8 cellular contexts compared by ENCODE assay signal in genomic region chr22:29387921-29388758, GRCh38. TPM values are rescaled to one million over a fixed set of nuclear protein-coding genes. Genes with fewer than 3 reads are reported as not detected.
DNase-seq lines count a peak whose midpoint lies in the region; ATAC-seq and TF ChIP-seq lines count a peak whose summit lies in the region.

TSS of gene AP1B1 (minus strand) at chr22:29388570. CDS start at chr22:29367243, 21,327 bp downstream.

- no peak for TF ChIP-seq CTCF in A673 (conservative IDR thresholded peaks at IDR 0.05; ENCODE audit: low read depth, low read length)
- TF ChIP-seq CTCF in VCaP (conservative IDR thresholded peaks at IDR 0.05): no peak

- in situ Hi-C loops in T47D (cut with HindIII; ENCODE audit: low pct_unique_long_range_greater_than_20kb, low sequenced_read_pairs): no loop called here

- H3K36me3 ChIP-seq in A673 (ENCODE audit: insufficient read depth, low read length, poor library complexity, severe bottlenecking) (no peaks in the 10 kb centered on the region), iPS-18a (ENCODE audit: control insufficient read depth, low read depth, low read length) (no peaks in the 10 kb centered on the region), skeletal muscle tissue (ENCODE audit: control insufficient read depth in 3 of 3, insufficient read depth in 3 of 3, low read length in 3 of 3) (peaks cover 2 to 7% (median 3%) of the 10 kb centered on the region in 3 donors)

- POLR2A ChIA-PET in A673 (lab: Charles Lee; ENCODE audit: low non-redundant PET): no interaction called here

- H3K4me3 ChIP-seq in A673 (ENCODE audit: low read depth, low read length, poor library complexity, severe bottlenecking) (peak within 1 kb of the TSS; percentile 71), iPS-18a (ENCODE audit: low read length) (peak within 1 kb of the TSS; percentile 84), skeletal muscle tissue (ENCODE audit: low read length in 3 of 3) (peak within 1 kb of the TSS; percentile 91 to 94 (median 91))

- DNase-seq in A673 (ENCODE audit: low spot score) (peak; percentile 92), NCI-H2196 treated with DMSO at 0.1 percent for 48 hours (lab: John Stamatoyannopoulos, UW; ENCODE audit: unreplicated experiment) (peak; percentile 65), T47D (ENCODE audit: low read depth in 1 of 2, low spot score in 1 of 2) (peak; percentile 70 to 95)

- H3K27ac ChIP-seq in A673 (ENCODE audit: low read depth, low read length, poor library complexity, severe bottlenecking) (peak within 1 kb of the TSS; percentile 62), VCaP (peak within 1 kb of the TSS; percentile 88), iPS-18a (ENCODE audit: low read length) (no peak within 1 kb of the TSS), skeletal muscle tissue (ENCODE audit: low read depth, low read length) (peak within 1 kb of the TSS; percentile 90)

- H3K27me3 ChIP-seq in A673 (replicated peaks; ENCODE audit: insufficient read depth, low read depth, low read length, poor library complexity) (no peaks in the 10 kb centered on the region), iPS-18a (ENCODE audit: control insufficient read depth, insufficient read depth, low read length) (no peaks in the 10 kb centered on the region), skeletal muscle tissue (ENCODE audit: control insufficient read depth in 3 of 3, insufficient read depth in 3 of 3, low read length in 3 of 3) (no peaks in the 10 kb centered on the region)

- intact Hi-C loops in A673 (cut with micrococcal nuclease; ENCODE audit: unreplicated experiment): no loop called here

- TSS peak; percentile 60 for BruUV-seq in A673 (replicated peaks; lab: Mats Ljungman, UMichigan)

- H3K4me1 ChIP-seq in A673 (ENCODE audit: insufficient read depth, low read length, poor library complexity, severe bottlenecking) (peaks cover 3% of the 10 kb centered on the region), iPS-18a (ENCODE audit: control insufficient read depth, low read depth, low read length) (peaks cover 4% of the 10 kb centered on the region), skeletal muscle tissue (ENCODE audit: control insufficient read depth in 3 of 3, insufficient read depth in 3 of 3, low read length in 3 of 3) (peaks cover 19 to 27% (median 24%) of the 10 kb centered on the region in 3 donors)

- ATAC-seq in GM18868 (IDR thresholded peaks at IDR 0.05; ENCODE audit: unreplicated experiment) (peak; percentile 83), HG03135 (IDR thresholded peaks at IDR 0.05; ENCODE audit: unreplicated experiment) (peak; percentile 81)

- H3K9ac ChIP-seq in iPS-18a (ENCODE audit: low read length) (peak within 1 kb of the TSS; percentile 67), skeletal muscle tissue (ENCODE audit: low read depth in 1 of 3, low read length in 3 of 3) (peak within 1 kb of the TSS; percentile 87 to 95 (median 92))

- CTCF ChIA-PET in A673 (lab: Charles Lee): no interaction called here

- no peaks in the 10 kb centered on the region for H3K9me3 ChIP-seq in A673 (ENCODE audit: low read depth, low read length, poor library complexity, severe bottlenecking)
- no peaks in the 10 kb centered on the region for H3K9me3 ChIP-seq in iPS-18a (ENCODE audit: control insufficient read depth, low read depth, low read length)
- no peaks in the 10 kb centered on the region for H3K9me3 ChIP-seq in skeletal muscle tissue (ENCODE audit: control insufficient read depth in 3 of 3, low read length in 3 of 3)

RNA-seq across cellular contexts. Expression of gene AP1B1, which starts in this region (rescaled TPM):
- total RNA-seq in A673 (2021) (68.1 and 75.2 TPM in 2 replicates), skeletal muscle tissue (23.0 TPM)
